7 cellular contexts compared by ENCODE assay signal in the genomic region with DNA sequence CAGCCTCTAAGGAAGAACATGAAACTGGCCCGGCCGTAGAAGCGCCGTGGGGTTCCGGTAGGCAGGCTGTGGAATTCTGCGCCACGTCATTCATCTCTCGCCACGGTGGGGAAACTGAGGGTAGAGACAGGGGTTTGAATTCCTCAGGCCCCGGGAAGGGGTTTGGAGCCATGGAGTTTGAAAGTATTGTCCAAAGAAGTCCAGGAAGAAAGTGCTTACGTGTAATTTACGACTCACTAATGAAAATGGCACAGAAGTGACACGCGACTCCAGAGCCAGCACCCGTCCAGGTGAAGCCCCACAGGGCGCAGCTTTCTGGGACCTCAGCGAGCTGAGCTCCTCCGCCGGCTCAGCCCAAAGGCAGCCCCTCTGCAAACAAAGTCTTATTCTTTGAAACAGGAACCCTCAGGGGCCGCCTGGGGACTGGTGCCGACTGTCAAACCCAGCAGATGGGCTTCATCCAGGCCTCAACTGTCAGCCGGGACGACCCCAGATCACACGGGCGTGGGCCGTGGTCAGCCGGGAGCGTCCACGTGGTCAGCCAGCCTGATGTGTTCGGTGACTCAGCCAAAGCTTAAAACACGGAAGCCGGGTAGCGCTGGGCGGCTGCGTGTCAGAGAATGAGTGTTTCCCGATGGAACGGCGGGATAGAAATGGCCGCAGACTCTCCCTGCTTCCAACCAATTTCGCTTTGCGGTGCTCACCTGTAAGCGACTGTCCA.
DNase-seq lines count a peak whose midpoint lies in the region; ATAC-seq, FAIRE-seq and TF ChIP-seq lines count a peak whose summit lies in the region.
"Not testable (repeated sequence)": the region's sequence is repeated elsewhere in the genome, so short reads cannot be mapped to it uniquely, and the experiment has no call there.

No MANE protein-coding gene starts in this region.

- peak overlapping the region; percentile 60; the same call in 1 of the 2 replicates for H2AFZ ChIP-seq in GM23248

- H3K9ac ChIP-seq in GM23248 = not testable (repeated sequence)

- H3F3A ChIP-seq in GM23248 (ENCODE audit: insufficient read depth) = not testable (repeated sequence)

- TF ChIP-seq POLR2A in adrenal gland (IDR thresholded peaks at IDR 0.05); esophagus muscularis mucosa (IDR thresholded peaks at IDR 0.05; ENCODE audit: low read depth): not testable (repeated sequence)

- H3K4me1 ChIP-seq in GM23248 (ENCODE audit: insufficient read depth); adrenal gland (replicated peaks in 1 of 2); pancreas: not testable (repeated sequence)
- H3K4me1 ChIP-seq in esophagus muscularis mucosa (peaks cover 8 to 48% (median 45%) of the 10 kb centered on the region in 4 donors), heart right ventricle (peaks cover 5 to 46% (median 30%) of the 10 kb centered on the region in 9 donors), lower lobe of right lung (peaks cover 19% of the 10 kb centered on the region)

- H3K9me2 ChIP-seq in GM23248 (ENCODE audit: insufficient read depth) = not testable (repeated sequence)

- peak in 7 of 8 donors; percentile 52 to 77 (median 62) for ATAC-seq in heart right ventricle
- peak; percentile 78 to 80 for ATAC-seq in lower lobe of right lung
- peak in 3 of 4 donors; percentile 52 to 73 (median 63) for ATAC-seq in pancreas

- peak; percentile 66 for DNase-seq in GM23248
- peak in 4 of 7 donors; percentile 26 to 69 (median 54) for DNase-seq in adrenal gland
- DNase-seq in esophagus muscularis mucosa (ENCODE audit: extremely low spot score) = not testable (repeated sequence)
- DNase-seq in heart right ventricle = peak; percentile 67 to 75
- peak; percentile 82 for DNase-seq in lower lobe of right lung
- peak in 1 of 6 donors; percentile 44 for DNase-seq in pancreas
- DNase-seq in stromal cell of bone marrow (ENCODE audit: low read depth) = peak; percentile 50

- not testable (repeated sequence) for H3K27me3 ChIP-seq in GM23248 (replicated peaks; ENCODE audit: insufficient read depth); adrenal gland; esophagus muscularis mucosa; heart right ventricle; lower lobe of right lung (ENCODE audit: low read depth); pancreas

- FAIRE-seq in pancreas (lab: Jason Lieb, UNC) = not testable (repeated sequence)

- not testable (repeated sequence) for H3K36me3 ChIP-seq in GM23248 (ENCODE audit: low read depth); adrenal gland (replicated peaks in 1 of 2); esophagus muscularis mucosa; heart right ventricle; lower lobe of right lung; pancreas

- in situ Hi-C loops in GM23248 (cut with MboI) = not testable (repeated sequence)

- H3K9me3 ChIP-seq in GM23248 (ENCODE audit: low read depth); adrenal gland (replicated peaks in 1 of 3); esophagus muscularis mucosa; heart right ventricle; lower lobe of right lung; pancreas: not testable (repeated sequence)

- not testable (repeated sequence) for TF ChIP-seq EP300 in esophagus muscularis mucosa (IDR thresholded peaks at IDR 0.05)

- not testable (repeated sequence) for H4K20me1 ChIP-seq in GM23248 (ENCODE audit: insufficient read depth)

- not testable (repeated sequence) for H3K4me2 ChIP-seq in GM23248 (ENCODE audit: unreplicated experiment)

- 65 to 66% methylated on average over 42 of the region's 42 CpGs for WGBS in GM23248 (ENCODE audit: low coverage in 1 of 2, low lambda C conversion rate in 2 of 2, missing lambda C conversion rate in 2 of 2), 2 experiments
- 74 to 83% (median 77%) methylated on average over 31 to 42 of the region's 42 CpGs for WGBS in adrenal gland, 4 donors
- 53% methylated on average over 40 of the region's 42 CpGs for WGBS in esophagus muscularis mucosa
- 67 to 72% methylated on average over 41 to 42 of the region's 42 CpGs for WGBS in heart right ventricle, 2 donors
- WGBS in pancreas, 2 donors = 73 to 81% methylated on average over 41 to 42 of the region's 42 CpGs

- H3K27ac ChIP-seq in GM23248 = not testable (repeated sequence)
- H3K27ac ChIP-seq in adrenal gland (peak overlapping the region in 2 of 5 donors; percentile 49 to 60), esophagus muscularis mucosa (replicated peaks in 1 of 4) (peak overlapping the region; percentile 75 to 82 (median 78)), heart right ventricle (peak overlapping the region in 9 of 10 donors; percentile 3 to 95 (median 76)), lower lobe of right lung (peak overlapping the region; percentile 75), pancreas (peak overlapping the region in 1 of 4 donors; percentile 30)

- TF ChIP-seq CTCF in adrenal gland (IDR thresholded peaks at IDR 0.05); esophagus muscularis mucosa (IDR thresholded peaks at IDR 0.05); heart right ventricle (IDR thresholded peaks at IDR 0.05); lower lobe of right lung (IDR thresholded peaks at IDR 0.05); pancreas (IDR thresholded peaks at IDR 0.05): not testable (repeated sequence)

- not testable (repeated sequence) for H3K4me3 ChIP-seq in GM23248, adrenal gland, pancreas
- H3K4me3 ChIP-seq in esophagus muscularis mucosa (peak overlapping the region in 3 of 4 donors; percentile 25 to 35 (median 29)), heart right ventricle (peak overlapping the region in 4 of 10 donors; percentile 5 to 20 (median 20)), lower lobe of right lung (peak overlapping the region; percentile 28)

- not testable (repeated sequence) for H3K79me2 ChIP-seq in GM23248 (ENCODE audit: insufficient read depth)

- intact Hi-C loops in adrenal gland (cut with DNase I); esophagus muscularis mucosa (cut with DNase I); heart right ventricle (cut with DNase I); lower lobe of right lung (cut with DNase I); pancreas (cut with DNase I): not testable (repeated sequence)
